ENCODE assay signal across 21 cellular contexts in the genomic region with DNA sequence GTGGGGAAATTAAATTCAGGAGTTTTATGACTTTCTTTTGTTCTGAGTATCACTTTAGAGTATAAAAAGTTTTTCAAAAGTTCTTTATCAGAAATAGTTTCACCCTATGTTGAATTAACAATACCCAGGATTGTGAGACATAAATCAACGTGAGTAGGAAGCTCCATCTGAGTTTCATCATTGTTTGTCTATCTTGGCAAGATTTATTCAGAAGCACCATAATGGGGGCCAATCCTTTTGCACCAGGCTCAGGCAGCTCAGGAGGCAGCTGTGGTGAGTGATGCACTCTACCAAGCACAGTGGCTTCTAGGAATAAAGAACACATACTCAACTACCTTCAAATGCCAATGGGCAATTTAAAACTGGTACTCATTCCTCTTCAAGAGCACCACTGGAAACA. TPM values are rescaled to one million over a fixed set of nuclear protein-coding genes. Genes with fewer than 3 reads are reported as not detected.
DNase-seq lines count a peak whose midpoint lies in the region; ATAC-seq and TF ChIP-seq lines count a peak whose summit lies in the region.
"Had no signal": no experiment of that assay in that cellular context is flagged by ENCODE, and none has a peak within 500 bp of the region (broad histone marks: within the 10 kb centered on the region; RNA-seq: fewer than 3 reads in every experiment).

No MANE protein-coding gene starts in this region.

- no peak overlapping the region for H2BK20ac ChIP-seq in IMR-90 (ENCODE audit: low read depth, low read length)

- H3K4me3 ChIP-seq in IMR-90 (ENCODE audit: insufficient read depth, low read depth, low read length) (no peak overlapping the region), adipocyte (ENCODE audit: low read length) (no peak overlapping the region), right lobe of liver (no peak overlapping the region), lower leg skin (ENCODE audit: low read depth, poor library complexity, severe bottlenecking) (no peak overlapping the region), Peyer's patch (no peak overlapping the region)
- H3K4me3 ChIP-seq: BLaER1 treated with 17β-estradiol and CSF1 and Interleukin-3, amounts not matched to agents 10 nM and 100 nM; breast epithelium; K562 had no signal

- no peak overlapping the region for H4K91ac ChIP-seq in IMR-90 (ENCODE audit: insufficient read depth, low read depth, low read length)

- in situ Hi-C loops in IMR-90 (cut with MboI; ENCODE audit: low sequenced_read_pairs): no loop called here

- H3K9me3 ChIP-seq in IMR-90 (ENCODE audit: control insufficient read depth, insufficient read depth, low read length): no peaks in the 10 kb centered on the region
- H3K9me3 ChIP-seq in adipocyte (ENCODE audit: control insufficient read depth, low read length): no peaks in the 10 kb centered on the region
- H3K9me3 ChIP-seq in right lobe of liver: no peaks in the 10 kb centered on the region
- H3K9me3 ChIP-seq in Peyer's patch: no peaks in the 10 kb centered on the region
- H3K9me3 ChIP-seq: BLaER1 treated with 17β-estradiol and CSF1 and Interleukin-3, amounts not matched to agents 10 nM and 100 nM; breast epithelium had no signal

- H3K27ac Mint-ChIP-seq in T-helper 2 cell treated with Interferon-gamma antibody and Interleukin-4, amounts not matched to agents 5 μg/mL and 100 μg/mL, for 36 hours: no peak overlapping the region
- H3K27ac Mint-ChIP-seq: activated naive CD4-positive, alpha-beta T cell treated with anti-CD3 and anti-CD28 coated beads, Interleukin-2, amount 50 U/mL, for 24 hours; WTC11 had no signal

- no peak overlapping the region for H3K23ac ChIP-seq in IMR-90 (ENCODE audit: low read depth, low read length)

- BruUV-seq in IMR-90 (replicated peaks; lab: Mats Ljungman, UMichigan): no TSS peak

- no peak overlapping the region for H2AK9ac ChIP-seq in IMR-90 (replicated peaks; ENCODE audit: low read depth, low read length, poor library complexity)

- H4K8ac ChIP-seq in IMR-90 (ENCODE audit: low read depth in 2 of 2, low read length in 2 of 2): no peak overlapping the region

- H3K9me3 Mint-ChIP-seq in T-helper 2 cell treated with Interferon-gamma antibody and Interleukin-4, amounts not matched to agents 5 μg/mL and 100 μg/mL, for 36 hours: no peaks in the 10 kb centered on the region
- H3K9me3 Mint-ChIP-seq: activated naive CD4-positive, alpha-beta T cell treated with anti-CD3 and anti-CD28 coated beads, Interleukin-2, amount 50 U/mL, for 24 hours; WTC11 had no signal

- H3K4me3 Mint-ChIP-seq in T-helper 2 cell treated with Interferon-gamma antibody and Interleukin-4, amounts not matched to agents 5 μg/mL and 100 μg/mL, for 36 hours: peak overlapping the region; percentile 33
- H3K4me3 Mint-ChIP-seq: activated naive CD4-positive, alpha-beta T cell treated with anti-CD3 and anti-CD28 coated beads, Interleukin-2, amount 50 U/mL, for 24 hours; WTC11 had no signal

- no peak overlapping the region for H2BK5ac ChIP-seq in IMR-90 (ENCODE audit: low read depth, low read length, poor library complexity, severe bottlenecking)

- H3K9me1 ChIP-seq in IMR-90 (ENCODE audit: insufficient read depth, low read length): no peaks in the 10 kb centered on the region

- H2AK5ac ChIP-seq in IMR-90 (ENCODE audit: low read depth, low read length): no peak overlapping the region

- CTCF ChIA-PET in IMR-90 (lab: Yijun Ruan, JAX): interaction anchor here (1.6 kb wide), 1 partner anchor 12 kb away, joined by 6 read pairs; the partner anchor contains the start of gene CREG1

- H2AFZ ChIP-seq in IMR-90 (replicated peaks; ENCODE audit: low read length, poor library complexity): no peak overlapping the region

- H2BK15ac ChIP-seq in IMR-90 (ENCODE audit: low read depth, low read length): no peak overlapping the region

- no peak for TF ChIP-seq RAD21 in IMR-90 (IDR thresholded peaks at IDR 0.05; ENCODE audit: low read length)

- TF ChIP-seq POLR2A in IMR-90 (IDR thresholded peaks at IDR 0.05; ENCODE audit: low read depth, low read length) (no peak), right lobe of liver (IDR thresholded peaks at IDR 0.05) (no peak), lower leg skin (IDR thresholded peaks at IDR 0.05) (no peak), Peyer's patch (IDR thresholded peaks at IDR 0.05) (no peak)

- TF ChIP-seq CTCF in IMR-90 (conservative IDR thresholded peaks at IDR 0.05; ENCODE audit: low read depth, low read length): no peak
- no peak for TF ChIP-seq CTCF in right lobe of liver (IDR thresholded peaks at IDR 0.05)
- no peak for TF ChIP-seq CTCF in lower leg skin (IDR thresholded peaks at IDR 0.05)
- TF ChIP-seq CTCF in Peyer's patch (IDR thresholded peaks at IDR 0.05): no peak

- H4K20me1 ChIP-seq in IMR-90 (ENCODE audit: insufficient read depth, low read length): no peaks in the 10 kb centered on the region

- peaks cover 53% of the 10 kb centered on the region for H3K4me1 Mint-ChIP-seq in T-helper 2 cell treated with Interferon-gamma antibody and Interleukin-4, amounts not matched to agents 5 μg/mL and 100 μg/mL, for 36 hours (ENCODE audit: low read depth)

- no peaks in the 10 kb centered on the region for H3K79me1 ChIP-seq in IMR-90 (ENCODE audit: low read depth in 1 of 2, low read length in 2 of 2)

- no peak overlapping the region for H4K5ac ChIP-seq in IMR-90 (ENCODE audit: low read depth, low read length)

- H3K4me1 ChIP-seq in IMR-90 (ENCODE audit: control insufficient read depth, insufficient read depth, low read length) (peaks cover 2% of the 10 kb centered on the region; the same call in 1 of the 2 replicates), adipocyte (ENCODE audit: control insufficient read depth, insufficient read depth, low read length) (peaks cover 31% of the 10 kb centered on the region), right lobe of liver (peaks cover 0 to 70% (median 26%) of the 10 kb centered on the region in 4 donors), Peyer's patch (no peaks in the 10 kb centered on the region)
- H3K4me1 ChIP-seq: breast epithelium had no signal

- dilution Hi-C loops in IMR-90 (cut with HindIII; ENCODE audit: low sequenced_read_pairs, unreplicated experiment): no loop called here

- intact Hi-C loops in IMR-90 (cut with micrococcal nuclease) (no loop called here), right lobe of liver (cut with DNase I) (no loop called here), lower leg skin (cut with DNase I; ENCODE audit: low total_unique reads) (no loop called here)

- ATAC-seq in IMR-90 (ENCODE audit: low read depth) (peak; percentile 21; the same call in 1 of the 2 replicates), right lobe of liver (peak; percentile 29 to 67 (median 60))
- ATAC-seq: WTC11 had no signal

- H3K27me3 Mint-ChIP-seq in T-helper 2 cell treated with Interferon-gamma antibody and Interleukin-4, amounts not matched to agents 5 μg/mL and 100 μg/mL, for 36 hours (ENCODE audit: low read depth): peaks cover 1% of the 10 kb centered on the region
- H3K27me3 Mint-ChIP-seq: activated naive CD4-positive, alpha-beta T cell treated with anti-CD3 and anti-CD28 coated beads, Interleukin-2, amount 50 U/mL, for 24 hours had no signal

- WGBS in IMR-90 (ENCODE audit: extremely low coverage in 2 of 2, insufficient read length in 1 of 2), 2 experiments: no CpG with 5 or more reads among the region's 1 CpG
- WGBS in right lobe of liver (ENCODE audit: insufficient coverage, low coverage, low lambda C conversion rate, missing lambda C conversion rate): 11% methylated on average over 1 of the region's 1 CpG
- 3 to 27% methylated on average over 1 of the region's 1 CpG for WGBS in lower leg skin, 2 donors

- H3K14ac ChIP-seq in IMR-90 (replicated peaks; ENCODE audit: low read depth, low read length): no peak overlapping the region

- no peak overlapping the region for H3K4me2 ChIP-seq in IMR-90 (ENCODE audit: low read depth, low read length)

- DNase-seq in T-helper 2 cell treated with Interferon-gamma antibody and Interleukin-4, amounts not matched to agents 5 μg/mL and 100 μg/mL, for 36 hours (ENCODE audit: low spot score): no peak
- DNase-seq in T-helper 2 cell: no peak
- peak; percentile 23 for DNase-seq in IMR-90
- peak; percentile 71 for DNase-seq in adipocyte (ENCODE audit: low read depth)
- DNase-seq in right lobe of liver: no peak
- DNase-seq in NCI-H1417 (lab: John Stamatoyannopoulos, UW): no peak
- no peak for DNase-seq in lower leg skin (ENCODE audit: low spot score in 2 of 2)
- DNase-seq in Peyer's patch: no peak
- DNase-seq: DMS53; mesendoderm; NCI-H1417 treated with DMSO at 0.1 percent for 48 hours; stimulated activated CD4-positive, alpha-beta T cell treated with anti-CD3 and anti-CD28 coated beads, Interleukin-15, amount 100 ng/mL, for 24 hours; stimulated activated naive CD8-positive, alpha-beta T cell treated with anti-CD3 and anti-CD28 coated beads, Interleukin-15, Interleukin-2, amounts not matched to agents 100 U/mL and 50 U/mL, for 24 hours had no signal

- no peak overlapping the region for H3K9ac ChIP-seq in IMR-90 (ENCODE audit: low read depth, low read length)
- H3K9ac ChIP-seq in adipocyte (ENCODE audit: low read length): no peak overlapping the region

- no peaks in the 10 kb centered on the region for H3K36me3 ChIP-seq in IMR-90 (ENCODE audit: control insufficient read depth, insufficient read depth, low read length)
- peaks cover 12% of the 10 kb centered on the region for H3K36me3 ChIP-seq in adipocyte (ENCODE audit: control insufficient read depth, insufficient read depth, low read length, severe bottlenecking)
- H3K36me3 ChIP-seq in right lobe of liver: peaks cover 0 to 18% (median 0%) of the 10 kb centered on the region in 4 donors
- H3K36me3 ChIP-seq in Peyer's patch: peaks cover 0 to 17% (median 0%) of the 10 kb centered on the region in 3 donors
- H3K36me3 ChIP-seq: breast epithelium had no signal

- H3K27me3 ChIP-seq in IMR-90 (ENCODE audit: control insufficient read depth, insufficient read depth, low read length) (peaks cover 6% of the 10 kb centered on the region; the same call in 1 of the 2 replicates), adipocyte (replicated peaks; ENCODE audit: control insufficient read depth, insufficient read depth, low read length) (no peaks in the 10 kb centered on the region), right lobe of liver (no peaks in the 10 kb centered on the region), Peyer's patch (no peaks in the 10 kb centered on the region)
- H3K27me3 ChIP-seq: BLaER1 treated with 17β-estradiol and CSF1 and Interleukin-3, amounts not matched to agents 10 nM and 100 nM; breast epithelium had no signal

- no peak overlapping the region for H3K4ac ChIP-seq in IMR-90 (ENCODE audit: low read depth, low read length)

- H3K18ac ChIP-seq in IMR-90 (ENCODE audit: low read depth, low read length): no peak overlapping the region

- H3K36me3 Mint-ChIP-seq in T-helper 2 cell treated with Interferon-gamma antibody and Interleukin-4, amounts not matched to agents 5 μg/mL and 100 μg/mL, for 36 hours (ENCODE audit: low read depth): no peaks in the 10 kb centered on the region

- no peak overlapping the region for H3K56ac ChIP-seq in IMR-90 (ENCODE audit: extremely low read depth, insufficient read depth, low read length)

- POLR2A ChIA-PET in IMR-90 (lab: Charles Lee; ENCODE audit: unreplicated experiment): no interaction called here

- no peak overlapping the region for H2BK120ac ChIP-seq in IMR-90 (ENCODE audit: low read depth, low read length)

- no peak overlapping the region for H3K27ac ChIP-seq in IMR-90 (ENCODE audit: insufficient read depth, low read length)
- H3K27ac ChIP-seq in right lobe of liver: peak overlapping the region in 2 of 3 donors; percentile 46 to 65
- no peak overlapping the region for H3K27ac ChIP-seq in Peyer's patch
- H3K27ac ChIP-seq: breast epithelium, RWPE1 had no signal

RNA-seq across cellular contexts. Expression of gene CREG1, which starts 12.0 kb away (rescaled TPM):
- total RNA-seq in IMR-90 (2012; rRNA removed): 2.9 and 3.3 TPM in 2 replicates
- polyA plus RNA-seq in IMR-90 (2012; rRNA removed): 6.3 and 6.4 TPM in 2 replicates
- 2.2 and 6.9 TPM in 2 replicates for polyA plus RNA-seq in IMR-90 (2012; cell fraction: cytosol; rRNA removed)
- polyA plus RNA-seq in IMR-90 (2012; cell fraction: nucleus; rRNA removed; ENCODE audit: low replicate concordance): 1.8 and 2.5 TPM in 2 replicates
- total RNA-seq in right lobe of liver: 100 to 1,000 TPM in 5 of 6 experiments, 10 to 100 TPM in 1; 95.8 to 230 (median 171) TPM
- 100 to 1,000 TPM; 196 to 467 (median 339) TPM for total RNA-seq in lower leg skin
- 10 to 100 TPM; 50.3 to 80.3 (median 67.6) TPM for total RNA-seq in Peyer's patch

RNA-seq across cellular contexts. Expression of gene CD247, which starts 23.3 kb away (rescaled TPM):
- total RNA-seq in IMR-90 (2012; rRNA removed): not detected in 2 replicates
- polyA plus RNA-seq in IMR-90 (2012; rRNA removed): not detected in 2 replicates
- not detected in 2 replicates for polyA plus RNA-seq in IMR-90 (2012; cell fraction: cytosol; rRNA removed)
- 0.04 TPM in 1 of 2 replicates, not detected in the other for polyA plus RNA-seq in IMR-90 (2012; cell fraction: nucleus; rRNA removed; ENCODE audit: low replicate concordance)
- 1 to 10 TPM in 2 of 6 experiments, under 1 TPM in 4; 0.48 to 2.2 (median 0.71) TPM for total RNA-seq in right lobe of liver
- total RNA-seq in lower leg skin: under 1 TPM in 3 of 4 donors, not detected in 1; 0.27 to 0.61 (median 0.58) TPM
- 1 to 10 TPM in 3 of 4 donors, not detected in 1; 1.9 to 7.4 (median 3.9) TPM for total RNA-seq in Peyer's patch
- total RNA-seq: H4 had no signal
- polyA plus RNA-seq: neural cell had no signal

Comparison
In these comparisons a context has a peak if more than half of its experiments do, and no peak if none do; other contexts are left out.
1. DNase-seq: peak in IMR-90 (single experiment) and adipocyte (single experiment); none in T-helper 2 cell treated with Interferon-gamma antibody and Interleukin-4, amounts not matched to agents 5 μg/mL and 100 μg/mL, for 36 hours (single experiment), T-helper 2 cell (0 of 5), right lobe of liver (0 of 3), NCI-H1417 (0 of 3), lower leg skin (0 of 2) and Peyer's patch (0 of 3).
2. H3K27ac ChIP-seq: peak in right lobe of liver (2 of 3); none in IMR-90 (single experiment) and Peyer's patch (0 of 4).
3. RNA of gene CREG1, which starts 12.0 kb away (total RNA-seq): 196 to 467 TPM in lower leg skin, 95.8 to 230 TPM in right lobe of liver and 50.3 to 80.3 TPM in Peyer's patch; 2.9 to 3.3 TPM in IMR-90; every median in the first group is over 10 times any median in the second.